Comparison of ENCODE assay signal across 9 cellular contexts in the genomic region with DNA sequence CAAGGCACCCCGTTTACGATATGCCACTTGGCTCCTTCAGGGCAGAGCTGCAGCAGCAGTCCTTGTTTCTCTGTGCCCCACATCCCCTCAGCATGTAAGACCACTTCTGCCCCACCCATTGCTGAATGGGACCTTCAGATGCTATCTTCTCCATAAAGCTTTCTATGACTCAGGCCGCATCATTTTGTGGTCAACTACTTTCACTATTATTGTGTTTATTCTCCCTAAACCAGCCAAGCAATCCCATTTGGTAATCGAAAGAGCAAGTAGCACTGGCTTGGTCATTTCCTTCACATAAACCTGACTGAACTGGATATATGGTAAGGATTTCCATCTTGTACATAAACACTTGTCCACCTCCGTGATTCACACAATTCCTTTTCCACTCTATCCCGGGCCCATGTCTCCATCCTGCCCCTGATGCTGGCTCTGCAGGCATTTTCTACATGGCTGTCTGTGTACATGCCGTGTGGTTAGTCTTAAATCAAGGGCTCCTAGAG. TPM values are rescaled to one million over a fixed set of nuclear protein-coding genes. Genes with fewer than 3 reads are reported as not detected.
DNase-seq lines count a peak whose midpoint lies in the region; TF ChIP-seq lines count a peak whose summit lies in the region.
"Had no signal": no experiment of that assay in that cellular context is flagged by ENCODE, and none has a peak within 500 bp of the region (broad histone marks: within the 10 kb centered on the region; RNA-seq: fewer than 3 reads in every experiment).

No MANE protein-coding gene starts in this region.

- H3K36me3 Mint-ChIP-seq in HFFc6 (ENCODE audit: low read depth) (no peaks in the 10 kb centered on the region), chondrocyte (ENCODE audit: low read depth) (no peaks in the 10 kb centered on the region)

- in situ Hi-C loops in GM13977 (cut with MboI; ENCODE audit: low pct_unique_long_range_greater_than_20kb, low sequenced_read_pairs, unreplicated experiment): no loop called here

- H3K4me3 Mint-ChIP-seq in HFFc6: peak overlapping the region; percentile 55
- H3K4me3 Mint-ChIP-seq in chondrocyte (ENCODE audit: unreplicated experiment): no peak overlapping the region

- no peak for TF ChIP-seq CTCF in GM13977 (IDR thresholded peaks at IDR 0.05; ENCODE audit: extremely low read depth, insufficient read depth, missing control alignments)
- TF ChIP-seq CTCF in HFFc6 (IDR thresholded peaks at IDR 0.05): no peak
- TF ChIP-seq CTCF in chondrocyte (IDR thresholded peaks at IDR 0.05): no peak

- peaks cover 11% of the 10 kb centered on the region for H3K27me3 Mint-ChIP-seq in HFFc6 (ENCODE audit: insufficient read depth)
- H3K27me3 Mint-ChIP-seq in chondrocyte (ENCODE audit: low read depth): peaks cover 2% of the 10 kb centered on the region

- H3K27ac Mint-ChIP-seq in HFFc6 (peak overlapping the region; percentile 29), chondrocyte (ENCODE audit: unreplicated experiment) (no peak overlapping the region)

- H3K9me3 Mint-ChIP-seq in HFFc6: no peaks in the 10 kb centered on the region
- H3K9me3 Mint-ChIP-seq in chondrocyte (ENCODE audit: low read depth): no peaks in the 10 kb centered on the region

- no peak overlapping the region for H3K27ac ChIP-seq in substantia nigra (ENCODE audit: low read depth, low read length, poor library complexity, severe bottlenecking)
- H3K27ac ChIP-seq: SK-N-MC had no signal

- peaks cover 28% of the 10 kb centered on the region for H3K4me1 Mint-ChIP-seq in HFFc6 (ENCODE audit: low read depth)
- peaks cover 16% of the 10 kb centered on the region for H3K4me1 Mint-ChIP-seq in chondrocyte (ENCODE audit: low read depth)

- DNase-seq in GM13977 (ENCODE audit: low spot score): peak; percentile 65
- peak; percentile 86 for DNase-seq in HFFc6
- DNase-seq in NOMO-1 treated with DMSO at 0.1 percent for 48 hours (lab: John Stamatoyannopoulos, UW; ENCODE audit: unreplicated experiment): peak; percentile 27
- DNase-seq in fibroblast of gingiva (ENCODE audit: low read depth): peak; percentile 32
- DNase-seq in chondrocyte (ENCODE audit: low spot score): no peak
- no peak for DNase-seq in epidermal melanocyte (ENCODE audit: insufficient read length, low spot score)
- DNase-seq in cerebellar cortex (ENCODE audit: low spot score): no peak
- DNase-seq in substantia nigra (lab: John Stamatoyannopoulos, UW): no peak

RNA-seq across cellular contexts. Expression of a gene that starts 25.7 kb away (rescaled TPM):
- total RNA-seq in HFFc6 (2021; fragmentation: NEBNext Ultra II Directional; extraction: Animal tissue kit (Norgen Biotek cat#: 25700)): not detected
- total RNA-seq in chondrocyte: not detected in 3 replicates

Comparison
In these comparisons a context has a peak if more than half of its experiments do, and no peak if none do; other contexts are left out.
1. DNase-seq: peak in GM13977 (single experiment), HFFc6 (single experiment), NOMO-1 treated with DMSO at 0.1 percent for 48 hours (single experiment) and fibroblast of gingiva (single experiment); none in chondrocyte (single experiment), epidermal melanocyte (single experiment), cerebellar cortex (single experiment) and substantia nigra (0 of 49).